8 cellular contexts compared by ENCODE assay signal in genomic region chr6:37168809-37169457, GRCh38. TPM values are rescaled to one million over a fixed set of nuclear protein-coding genes. Genes with fewer than 3 reads are reported as not detected.
DNase-seq lines count a peak whose midpoint lies in the region; ATAC-seq and TF ChIP-seq lines count a peak whose summit lies in the region.

No MANE protein-coding gene starts in this region.

- no peak for ATAC-seq in memory B cell (ENCODE audit: low read depth)
- no peak for ATAC-seq in HG02884 (IDR thresholded peaks at IDR 0.05; ENCODE audit: unreplicated experiment)
- ATAC-seq in GM21526 (IDR thresholded peaks at IDR 0.05; ENCODE audit: low FRiP score, unreplicated experiment), result no peak

- peak overlapping the region; percentile 93 for H3K27ac Mint-ChIP-seq in HFFc6
- H3K27ac Mint-ChIP-seq in memory B cell, result peak overlapping the region; percentile 91

- peaks cover 0 to 29% (median 18%) of the 10 kb centered on the region in 11 experiments; a peak in 14 of 22 replicates for H4K20me1 ChIP-seq in BLaER1 treated with 17β-estradiol and CSF1 and Interleukin-3, amounts not matched to agents 10 nM and 100 nM
- H4K20me1 ChIP-seq in SU-DHL-6 (ENCODE audit: low read depth, low read length), result peaks cover 17% of the 10 kb centered on the region

- H3K36me3 Mint-ChIP-seq in HFFc6 (ENCODE audit: low read depth) (peaks cover 6% of the 10 kb centered on the region; the same call in 1 of the 2 replicates), memory B cell (peaks cover 8% of the 10 kb centered on the region)

- H3K4me1 Mint-ChIP-seq in HFFc6 (ENCODE audit: low read depth), result peaks cover 32% of the 10 kb centered on the region
- H3K4me1 Mint-ChIP-seq in memory B cell, result peaks cover 21% of the 10 kb centered on the region

- H3K9me3 ChIP-seq in BLaER1 treated with 17β-estradiol and CSF1 and Interleukin-3, amounts not matched to agents 10 nM and 100 nM (replicated peaks in 1 of 11), result peaks cover 0 to 11% (median 0%) of the 10 kb centered on the region in 11 experiments; a peak in 3 of 22 replicates
- H3K9me3 ChIP-seq in SU-DHL-6 (ENCODE audit: insufficient read depth, low read length), result no peaks in the 10 kb centered on the region
- H3K9me3 ChIP-seq in subcutaneous abdominal adipose tissue (ENCODE audit: control insufficient read depth in 5 of 5, low read length in 5 of 5), result no peaks in the 10 kb centered on the region

- peak overlapping the region; percentile 60 to 73 (median 68) for H3K4me3 ChIP-seq in BLaER1 treated with 17β-estradiol and CSF1 and Interleukin-3, amounts not matched to agents 10 nM and 100 nM
- H3K4me3 ChIP-seq in SU-DHL-6 (ENCODE audit: insufficient read depth, low read length, poor library complexity, severe bottlenecking) (peak overlapping the region; percentile 61), subcutaneous abdominal adipose tissue (ENCODE audit: low read depth in 1 of 5, low read length in 5 of 5) (peak overlapping the region; percentile 56 to 76 (median 64))

- H3K9ac ChIP-seq in BLaER1 treated with 17β-estradiol and CSF1 and Interleukin-3, amounts not matched to agents 10 nM and 100 nM, result peak overlapping the region; percentile 86 to 95 (median 90)
- peak overlapping the region; percentile 69 for H3K9ac ChIP-seq in SU-DHL-6 (ENCODE audit: low read length)
- peak overlapping the region in 4 of 5 donors; percentile 71 to 77 (median 75) for H3K9ac ChIP-seq in subcutaneous abdominal adipose tissue (ENCODE audit: low read length in 5 of 5)

- H3K27me3 Mint-ChIP-seq in HFFc6 (ENCODE audit: insufficient read depth) (no peaks in the 10 kb centered on the region), memory B cell (no peaks in the 10 kb centered on the region)

- peaks cover 38% of the 10 kb centered on the region for H3K79me2 ChIP-seq in SU-DHL-6 (ENCODE audit: insufficient read depth, low read length)

- TF ChIP-seq CTCF in HFFc6 (IDR thresholded peaks at IDR 0.05) (no peak), SU-DHL-6 (IDR thresholded peaks at IDR 0.05; ENCODE audit: insufficient read depth, low read length, poor library complexity, severe bottlenecking) (no peak)

- H3K4me1 ChIP-seq in BLaER1 treated with 17β-estradiol and CSF1 and Interleukin-3, amounts not matched to agents 10 nM and 100 nM, result peaks cover 17 to 43% (median 30%) of the 10 kb centered on the region in 10 experiments
- peaks cover 7 to 52% (median 37%) of the 10 kb centered on the region in 5 donors for H3K4me1 ChIP-seq in subcutaneous abdominal adipose tissue (ENCODE audit: control insufficient read depth in 5 of 5, insufficient read depth in 5 of 5, low read length in 5 of 5)

- H3K27me3 ChIP-seq in BLaER1 treated with 17β-estradiol and CSF1 and Interleukin-3, amounts not matched to agents 10 nM and 100 nM, result peaks cover 0 to 16% (median 6%) of the 10 kb centered on the region in 11 experiments; a peak in 10 of 22 replicates
- no peaks in the 10 kb centered on the region for H3K27me3 ChIP-seq in SU-DHL-6 (ENCODE audit: low read length)
- no peaks in the 10 kb centered on the region for H3K27me3 ChIP-seq in subcutaneous abdominal adipose tissue (ENCODE audit: control insufficient read depth in 5 of 5, insufficient read depth in 4 of 5, low read length in 5 of 5)

- peak overlapping the region; percentile 60 for H2AFZ ChIP-seq in SU-DHL-6 (ENCODE audit: low read depth, low read length, severe bottlenecking)

- peak overlapping the region; percentile 88 for H3K4me3 Mint-ChIP-seq in HFFc6
- H3K4me3 Mint-ChIP-seq in memory B cell, result peak overlapping the region; percentile 89

- peaks cover 50% of the 10 kb centered on the region for H3F3A ChIP-seq in SU-DHL-6 (ENCODE audit: insufficient read depth)

- no peaks in the 10 kb centered on the region for H3K9me2 ChIP-seq in SU-DHL-6 (replicated peaks; ENCODE audit: insufficient read depth, low read length)

- H3K36me3 ChIP-seq in BLaER1 treated with 17β-estradiol and CSF1 and Interleukin-3, amounts not matched to agents 10 nM and 100 nM, result peaks cover 12 to 38% (median 27%) of the 10 kb centered on the region in 11 experiments
- H3K36me3 ChIP-seq in SU-DHL-6 (ENCODE audit: low read length) (peaks cover 28% of the 10 kb centered on the region), subcutaneous abdominal adipose tissue (ENCODE audit: control insufficient read depth in 5 of 5, insufficient read depth in 5 of 5, low read length in 5 of 5) (peaks cover 8 to 20% (median 17%) of the 10 kb centered on the region in 5 donors)

- H3K9me3 Mint-ChIP-seq in HFFc6 (no peaks in the 10 kb centered on the region), memory B cell (no peaks in the 10 kb centered on the region)

- peak overlapping the region; percentile 88 to 96 (median 91) for H3K4me2 ChIP-seq in BLaER1 treated with 17β-estradiol and CSF1 and Interleukin-3, amounts not matched to agents 10 nM and 100 nM
- peak overlapping the region; percentile 75 for H3K4me2 ChIP-seq in SU-DHL-6 (ENCODE audit: low read depth, low read length, poor library complexity, severe bottlenecking)

- DNase-seq in HFFc6, result peak; percentile 52
- DNase-seq in dermis microvascular lymphatic vessel endothelial cell (ENCODE audit: low read depth in 2 of 2), result peak; percentile 18 to 80
- no peak for DNase-seq in memory B cell (ENCODE audit: low spot score in 2 of 2)

- peak overlapping the region; percentile 84 to 95 (median 91) for H3K27ac ChIP-seq in BLaER1 treated with 17β-estradiol and CSF1 and Interleukin-3, amounts not matched to agents 10 nM and 100 nM
- H3K27ac ChIP-seq in SU-DHL-6 (ENCODE audit: low read depth, low read length) (peak overlapping the region; percentile 54), subcutaneous abdominal adipose tissue (ENCODE audit: low read depth, low read length) (peak overlapping the region; percentile 93)

RNA-seq across cellular contexts. Expression of gene PIM1, which starts 1.0 kb away (rescaled TPM):
- total RNA-seq in HFFc6 (2021; fragmentation: NEBNext Ultra II Directional; extraction: Animal tissue kit (Norgen Biotek cat#: 25700)), result 1 to 10 TPM; 3.6 to 6.3 (median 5.1) TPM
- total RNA-seq in dermis microvascular lymphatic vessel endothelial cell, result 0.64 and 0.89 TPM in 2 replicates

Comparison
In these comparisons a context has a peak if more than half of its experiments do, and no peak if none do; other contexts are left out.
1. DNase-seq: peak in HFFc6 (single experiment) and dermis microvascular lymphatic vessel endothelial cell (2 of 2); none in memory B cell (0 of 2).
2. Peak in every context shown above with its lines, with median percentiles within 50 percentile points of each other: H3K27ac ChIP-seq, H3K4me3 ChIP-seq and H3K9ac ChIP-seq.